22 cellular contexts compared by ENCODE assay signal in genomic region chr13:34698953-34699352, GRCh38.
DNase-seq lines count a peak whose midpoint lies in the region; ATAC-seq, FAIRE-seq and TF ChIP-seq lines count a peak whose summit lies in the region.
"Had no signal": no experiment of that assay in that cellular context is flagged by ENCODE, and none has a peak within 500 bp of the region (broad histone marks: within the 10 kb centered on the region; RNA-seq: fewer than 3 reads in every experiment).

No MANE protein-coding gene starts in this region.

- TF ChIP-seq RAD21 in HepG2 (CRISPR knock-in tag; IDR thresholded peaks at IDR 0.05): no peak

- H3K4me1 ChIP-seq in right lobe of liver (no peaks in the 10 kb centered on the region), HepG2 (ENCODE audit: insufficient read depth, low read length) (no peaks in the 10 kb centered on the region), fibroblast of lung (ENCODE audit: control insufficient read depth, extremely low read depth, insufficient read depth, low read length) (no peaks in the 10 kb centered on the region)
- H3K4me1 ChIP-seq: esophagus muscularis mucosa, upper lobe of right lung had no signal

- DNase-seq in right lobe of liver (no peak), HepG2 (ENCODE audit: low spot score) (no peak), fibroblast of lung (ENCODE audit: low read depth in 2 of 2) (peak; percentile 8 to 19), nephron progenitor cell (no peak), mesenteric fat pad (ENCODE audit: low spot score) (no peak), anterior cingulate cortex (lab: John Stamatoyannopoulos, UW) (no peak)
- no peak for DNase-seq in stimulated activated CD4-positive, alpha-beta T cell treated with anti-CD3 and anti-CD28 coated beads, Interleukin-1b, Interleukin-23, amount 100 ng/mL, for 48 hours
- DNase-seq: ACHN; activated CD4-positive, alpha-beta T cell treated with anti-CD3 and anti-CD28 coated beads for 4 hours; effector memory CD4-positive, alpha-beta T cell; Kasumi-1; NCI-H1048; NCI-H2081; NCI-H510A treated with DMSO at 0.1 percent for 48 hours; upper lobe of right lung had no signal

- in situ Hi-C loops in HepG2 (cut with HindIII; ENCODE audit: extremely low pct_ligation_motif_present, low pct_unique_long_range_greater_than_20kb): no loop called here

- peak overlapping the region; percentile 19 for H3K27ac Mint-ChIP-seq in nephron progenitor cell
- H3K27ac Mint-ChIP-seq: activated naive CD4-positive, alpha-beta T cell treated with anti-CD3 and anti-CD28 coated beads, Interleukin-2, amount 50 U/mL, for 72 hours; activated T-helper 1 cell treated with anti-CD3 and anti-CD28 coated beads, Interleukin-12 subunit alpha, Interleukin-12 subunit beta, Interleukin-2, Interleukin-4 antibody, amounts not matched to agents 30 ng/mL and 10 ng/mL and 1 ng/mL, durations not matched to agents 14 hours and 24 hours and 36 hours; T-helper 1 cell treated with Interleukin-12 subunit alpha and Interleukin-12 subunit beta and Interleukin-4 antibody, amounts not matched to agents 30 μg/mL and 1 μg/mL, for 36 hours had no signal

- ATAC-seq in right lobe of liver (peak in 3 of 4 donors; percentile 44 to 64 (median 56)), HepG2 (no peak), HG02763 (IDR thresholded peaks at IDR 0.05; ENCODE audit: unreplicated experiment) (no peak)
- ATAC-seq: activated naive CD4-positive, alpha-beta T cell treated with anti-CD3 and anti-CD28 coated beads, Interleukin-2, amount 50 U/mL, for 72 hours; upper lobe of right lung had no signal

- H3K4me2 ChIP-seq in HepG2 (ENCODE audit: low read depth, low read length): no peak overlapping the region
- H3K4me2 ChIP-seq in fibroblast of lung (ENCODE audit: extremely low read depth, insufficient read depth, low read length): no peak overlapping the region

- FAIRE-seq in HepG2 (lab: Jason Lieb, UNC): no peak

- H3K9ac ChIP-seq in HepG2 (ENCODE audit: insufficient read depth, low read depth, low read length) (no peak overlapping the region), fibroblast of lung (ENCODE audit: insufficient read depth, low read length) (no peak overlapping the region)

- TF ChIP-seq POLR2A in right lobe of liver (IDR thresholded peaks at IDR 0.05) (no peak), HepG2 (IDR thresholded peaks at IDR 0.05; ENCODE audit: insufficient read depth in 1 of 2, low read depth in 2 of 2, low read length in 2 of 2) (no peak)

- TF ChIP-seq CTCF in right lobe of liver (IDR thresholded peaks at IDR 0.05) (no peak), HepG2 (CRISPR knock-in tag; IDR thresholded peaks at IDR 0.05) (no peak), fibroblast of lung (conservative IDR thresholded peaks at IDR 0.05 in 1 of 2, IDR thresholded peaks at IDR 0.05 in 1 of 2; ENCODE audit: low read depth in 1 of 2, low read length in 2 of 2) (no peak), nephron progenitor cell (IDR thresholded peaks at IDR 0.05) (no peak)

- no peaks in the 10 kb centered on the region for H3K27me3 Mint-ChIP-seq in nephron progenitor cell (ENCODE audit: low read depth, poor library complexity)

- POLR2A ChIA-PET in HepG2 (lab: Yijun Ruan, JAX): no interaction called here

- intact Hi-C loops in right lobe of liver (cut with DNase I) (no loop called here), HepG2 (cut with micrococcal nuclease; ENCODE audit: unreplicated experiment) (no loop called here)

- H3K9me3 Mint-ChIP-seq in nephron progenitor cell: no peaks in the 10 kb centered on the region

- H3K36me3 ChIP-seq in right lobe of liver (no peaks in the 10 kb centered on the region), HepG2 (replicated peaks in 1 of 2; ENCODE audit: control insufficient read depth in 1 of 2, insufficient read depth in 2 of 2, low read length in 2 of 2) (no peaks in the 10 kb centered on the region), fibroblast of lung (ENCODE audit: control insufficient read depth, insufficient read depth, low read length) (no peaks in the 10 kb centered on the region)
- H3K36me3 ChIP-seq: esophagus muscularis mucosa, neutrophil, upper lobe of right lung had no signal

- H3K4me1 Mint-ChIP-seq in nephron progenitor cell: peaks cover 41% of the 10 kb centered on the region

- WGBS in right lobe of liver (ENCODE audit: insufficient coverage, low coverage, low lambda C conversion rate, missing lambda C conversion rate): 92% methylated on average over 1 of the region's 1 CpG
- WGBS in HepG2 (ENCODE audit: low lambda C conversion rate): 94% methylated on average over 1 of the region's 1 CpG

- no peaks in the 10 kb centered on the region for H4K20me1 ChIP-seq in HepG2 (ENCODE audit: insufficient read depth, low read length)
- H4K20me1 ChIP-seq in fibroblast of lung (ENCODE audit: control insufficient read depth, extremely low read depth, insufficient read depth, low read length): no peaks in the 10 kb centered on the region

- no peaks in the 10 kb centered on the region for H3K27me3 ChIP-seq in right lobe of liver
- peaks cover 0 to 10% of the 10 kb centered on the region in 2 experiments; a peak in 2 of 5 replicates for H3K27me3 ChIP-seq in HepG2 (ENCODE audit: control insufficient read depth in 1 of 2, insufficient read depth in 2 of 2, low read length in 2 of 2)
- H3K27me3 ChIP-seq in fibroblast of lung (ENCODE audit: control insufficient read depth, insufficient read depth, low read length): no peaks in the 10 kb centered on the region
- H3K27me3 ChIP-seq: esophagus muscularis mucosa, neutrophil, upper lobe of right lung had no signal

- H2AFZ ChIP-seq in HepG2 (ENCODE audit: low read length) (no peak overlapping the region), fibroblast of lung (ENCODE audit: low read length) (no peak overlapping the region)

- H3K36me3 Mint-ChIP-seq in nephron progenitor cell (ENCODE audit: low read depth): no peaks in the 10 kb centered on the region
- H3K36me3 Mint-ChIP-seq: activated naive CD4-positive, alpha-beta T cell treated with anti-CD3 and anti-CD28 coated beads, Interleukin-2, amount 50 U/mL, for 72 hours had no signal

- TF ChIP-seq EP300 in HepG2 (IDR thresholded peaks at IDR 0.05; ENCODE audit: low read depth in 2 of 2, low read length in 2 of 2): no peak
- TF ChIP-seq EP300 in HepG2 (CRISPR knock-in tag; IDR thresholded peaks at IDR 0.05; ENCODE audit: borderline replicate concordance): no peak

- CTCF ChIA-PET in HepG2 (lab: Yijun Ruan, JAX; ENCODE audit: low intra/inter-chr PET ratio, low total read pairs): no interaction called here

- no TSS peak for BruUV-seq in HepG2 (replicated peaks; lab: Mats Ljungman, UMichigan)

- H3K4me3 ChIP-seq in right lobe of liver (no peak overlapping the region), HepG2 (replicated peaks in 1 of 3; ENCODE audit: insufficient read depth in 1 of 3, low read depth in 2 of 3, low read length in 3 of 3) (no peak overlapping the region), fibroblast of lung (replicated peaks in 1 of 4; ENCODE audit: control extremely low read depth in 1 of 4, insufficient read depth in 1 of 4, low read depth in 3 of 4, low read length in 4 of 4) (no peak overlapping the region)
- H3K4me3 ChIP-seq: esophagus muscularis mucosa, upper lobe of right lung had no signal

- no peak overlapping the region for H3K27ac ChIP-seq in right lobe of liver
- H3K27ac ChIP-seq in HepG2 (ENCODE audit: extremely low read length, insufficient read depth, low read length): no peak overlapping the region
- H3K27ac ChIP-seq in fibroblast of lung (ENCODE audit: insufficient read depth, low read length): no peak overlapping the region
- H3K27ac ChIP-seq: C4-2B, esophagus muscularis mucosa, neutrophil, upper lobe of right lung had no signal

- H3K79me2 ChIP-seq in HepG2 (ENCODE audit: insufficient read depth, low read length): no peaks in the 10 kb centered on the region
- no peaks in the 10 kb centered on the region for H3K79me2 ChIP-seq in fibroblast of lung (ENCODE audit: control insufficient read depth, insufficient read depth, low read length)

- H3K9me3 ChIP-seq in right lobe of liver (no peaks in the 10 kb centered on the region), HepG2 (ENCODE audit: low read length) (no peaks in the 10 kb centered on the region), fibroblast of lung (ENCODE audit: control insufficient read depth, insufficient read depth, low read depth, low read length) (no peaks in the 10 kb centered on the region)
- H3K9me3 ChIP-seq: esophagus muscularis mucosa, neutrophil, upper lobe of right lung had no signal

- H3K4me3 Mint-ChIP-seq in nephron progenitor cell: no peak overlapping the region
- H3K4me3 Mint-ChIP-seq: activated T-helper 1 cell treated with anti-CD3 and anti-CD28 coated beads, Interleukin-12 subunit alpha, Interleukin-12 subunit beta, Interleukin-2, Interleukin-4 antibody, amounts not matched to agents 30 ng/mL and 10 ng/mL and 1 ng/mL, durations not matched to agents 14 hours and 24 hours and 36 hours; T-helper 1 cell treated with Interleukin-12 subunit alpha and Interleukin-12 subunit beta and Interleukin-4 antibody, amounts not matched to agents 30 μg/mL and 1 μg/mL, for 36 hours had no signal

TF ChIP-seq in HepG2, 621 proteins besides CTCF, POLR2A, EP300 and RAD21 (continues in another document):
- no peak for TF ChIP-seq ZKSCAN1 (IDR thresholded peaks at IDR 0.05; ENCODE audit: low read length)
- TF ChIP-seq THAP7 (CRISPR knock-in tag; IDR thresholded peaks at IDR 0.05): no peak
- no peak for TF ChIP-seq SP4 (CRISPR knock-in tag; IDR thresholded peaks at IDR 0.05)
- TF ChIP-seq HINFP (CRISPR knock-in tag; IDR thresholded peaks at IDR 0.05; ENCODE audit: low read depth): no peak

Comparison
In these comparisons a context has a peak if more than half of its experiments do, and no peak if none do; other contexts are left out.
1. ATAC-seq: peak in right lobe of liver (3 of 4); none in HepG2 (single experiment) and HG02763 (single experiment).
2. DNase-seq: peak in fibroblast of lung (2 of 2); none in right lobe of liver (0 of 3), HepG2 (single experiment), nephron progenitor cell (single experiment), mesenteric fat pad (single experiment), anterior cingulate cortex (0 of 58) and stimulated activated CD4-positive, alpha-beta T cell treated with anti-CD3 and anti-CD28 coated beads, Interleukin-1b, Interleukin-23, amount 100 ng/mL, for 48 hours (single experiment).